Comparison of ENCODE assay signal across 14 cellular contexts in genomic region chr6:99993533-99994251, GRCh38. TPM values are rescaled to one million over a fixed set of nuclear protein-coding genes. Genes with fewer than 3 reads are reported as not detected.
A peak's percentile ranks its signal among the peaks of the same experiment; 100 is the strongest.
DNase-seq lines count a peak whose midpoint lies in the region; ATAC-seq, FAIRE-seq and TF ChIP-seq lines count a peak whose summit lies in the region.
"Had no signal": no experiment of that assay in that cellular context is flagged by ENCODE, and none has a peak within 500 bp of the region (broad histone marks: within the 10 kb centered on the region; RNA-seq: fewer than 3 reads in every experiment).

TSS of gene MCHR2 (minus strand) at chr6:99994223. CDS start at chr6:99956147, 38,076 bp downstream.

- H3K36me3 Mint-ChIP-seq in osteocyte (ENCODE audit: unreplicated experiment): no peaks in the 10 kb centered on the region

- no peaks in the 10 kb centered on the region for H3K9me2 ChIP-seq in Karpas-422 (replicated peaks; ENCODE audit: insufficient read depth, low read length)

- no peak within 1 kb of the TSS for H2AFZ ChIP-seq in Karpas-422 (ENCODE audit: low read length)

- H3K27me3 Mint-ChIP-seq in osteocyte (ENCODE audit: unreplicated experiment): peaks cover 65% of the 10 kb centered on the region

- peaks cover 13% of the 10 kb centered on the region for H3K4me1 Mint-ChIP-seq in osteocyte (ENCODE audit: unreplicated experiment)
- H3K4me1 Mint-ChIP-seq: activated B cell treated with CpG ODN at 0.5 μM for 24 hours had no signal

- FAIRE-seq in frontal cortex (lab: Jason Lieb, UNC): no peak

- H3K79me2 ChIP-seq in Karpas-422 (ENCODE audit: low read length): no peaks in the 10 kb centered on the region

- TF ChIP-seq CTCF in AG09309 (IDR thresholded peaks at IDR 0.05; ENCODE audit: control insufficient read depth, insufficient read depth, low read depth, low read length, missing control alignments): no peak
- TF ChIP-seq CTCF in osteocyte (IDR thresholded peaks at IDR 0.05): no peak

- H3K36me3 ChIP-seq in Karpas-422 (ENCODE audit: insufficient read depth, low read length): no peaks in the 10 kb centered on the region
- H3K36me3 ChIP-seq: Peyer's patch had no signal

- no peak within 1 kb of the TSS for H3K4me2 ChIP-seq in Karpas-422 (ENCODE audit: low read depth, low read length, poor library complexity, severe bottlenecking)

- H3K9me3 Mint-ChIP-seq in osteocyte (ENCODE audit: unreplicated experiment): no peaks in the 10 kb centered on the region
- H3K9me3 Mint-ChIP-seq: activated B cell treated with CpG ODN at 0.5 μM for 24 hours had no signal

- H3K4me1 ChIP-seq in Karpas-422 (ENCODE audit: low read length): no peaks in the 10 kb centered on the region
- H3K4me1 ChIP-seq: Peyer's patch had no signal

- peak within 1 kb of the TSS; percentile 74 for H3K4me3 Mint-ChIP-seq in osteocyte (ENCODE audit: unreplicated experiment)
- H3K4me3 Mint-ChIP-seq: activated B cell treated with CpG ODN at 0.5 μM for 24 hours had no signal

- H3K4me3 ChIP-seq in AG09309 (ENCODE audit: control insufficient read depth, low read depth, low read length) (peak within 1 kb of the TSS; percentile 31), Karpas-422 (ENCODE audit: low read length) (no peak within 1 kb of the TSS)
- H3K4me3 ChIP-seq: Peyer's patch had no signal

- H4K20me1 ChIP-seq in Karpas-422 (ENCODE audit: insufficient read depth, low read depth, low read length): no peaks in the 10 kb centered on the region

- no peak within 1 kb of the TSS for H3K9ac ChIP-seq in Karpas-422 (ENCODE audit: low read length)

- ATAC-seq in GM21528 (IDR thresholded peaks at IDR 0.05; ENCODE audit: low FRiP score, unreplicated experiment) (no peak), HG02970 (IDR thresholded peaks at IDR 0.05; ENCODE audit: low FRiP score, unreplicated experiment) (no peak)

- no peak within 1 kb of the TSS for H3K27ac ChIP-seq in Karpas-422 (ENCODE audit: low read length)
- H3K27ac ChIP-seq: C4-2B, Peyer's patch had no signal

- DNase-seq in AG09309 (ENCODE audit: low read depth) (no peak), NCI-H2227 treated with DMSO at 0.1 percent for 48 hours (lab: John Stamatoyannopoulos, UW) (peak; percentile 3), frontal cortex (ENCODE audit: low spot score in 2 of 2) (peak in 1 of 2 donors; percentile 11), osteocyte (ENCODE audit: extremely low spot score, unreplicated experiment) (no peak), Karpas-422 (no peak), GOT3 (lab: John Stamatoyannopoulos, UW) (no peak)
- DNase-seq: activated B cell treated with CpG ODN at 0.5 μM for 24 hours; activated naive CD4-positive, alpha-beta T cell; NCI-H1436; Peyer's patch had no signal

- no peaks in the 10 kb centered on the region for H3K9me3 ChIP-seq in Karpas-422 (ENCODE audit: low read length)
- H3K9me3 ChIP-seq: Peyer's patch had no signal

- no peaks in the 10 kb centered on the region for H3K27me3 ChIP-seq in Karpas-422 (ENCODE audit: low read length)
- H3K27me3 ChIP-seq: Peyer's patch had no signal

- H3K27ac Mint-ChIP-seq in osteocyte (ENCODE audit: unreplicated experiment): peak within 1 kb of the TSS; percentile 16
- H3K27ac Mint-ChIP-seq: activated B cell treated with CpG ODN at 0.5 μM for 24 hours had no signal

RNA-seq across cellular contexts. Expression of gene MCHR2, which starts in this region (rescaled TPM):
- total RNA-seq in frontal cortex: 12.6 TPM
- not detected in 2 replicates for total RNA-seq in osteocyte
- total RNA-seq in Karpas-422 (2014; rRNA removed; shearing (Covaris generic); ENCODE audit: low replicate concordance): not detected in 2 replicates
- total RNA-seq: activated B cell treated with CpG ODN at 0.5 μM for 24 hours, mononuclear cell, Peyer's patch had no signal

Comparison
In these comparisons a context has a peak if more than half of its experiments do, and no peak if none do; other contexts are left out.
1. RNA of gene MCHR2 (total RNA-seq): 12.6 TPM in frontal cortex (single experiment); not detected in osteocyte and not detected in Karpas-422; every median in the first group is over 10 times any median in the second.